In the genomic region with DNA sequence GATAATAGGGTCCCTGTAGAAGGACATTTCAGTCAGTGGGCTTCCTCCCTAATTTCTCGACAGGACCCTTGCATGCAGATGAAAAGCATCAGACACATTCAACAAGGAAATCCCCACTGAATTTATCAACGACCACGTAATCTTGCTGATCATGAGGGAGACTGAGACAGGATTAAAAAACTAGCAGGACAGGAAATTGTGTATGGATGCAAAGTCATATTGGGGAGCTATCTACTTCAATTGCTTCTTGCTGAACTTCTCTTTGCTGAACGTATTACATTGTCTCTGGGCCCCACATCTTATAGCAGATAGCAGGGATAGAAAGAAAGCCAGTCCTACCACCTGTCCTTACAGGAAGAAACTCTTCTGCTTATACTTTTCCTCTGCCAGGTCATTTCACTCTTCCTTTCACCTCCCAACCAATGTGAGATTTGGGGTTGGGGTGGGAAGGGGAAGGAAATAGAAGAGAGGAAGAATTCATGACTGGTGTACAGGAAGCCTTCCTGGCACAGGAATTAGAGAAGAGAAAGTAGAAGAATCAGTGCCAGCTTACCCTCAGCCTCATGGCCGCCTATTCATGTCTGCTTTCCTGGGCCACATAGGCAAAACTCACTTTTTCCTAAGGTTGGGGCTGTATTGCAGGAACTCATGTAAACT, we compare ENCODE assay signal across 11 cellular contexts.
DNase-seq lines count a peak whose midpoint lies in the region; ATAC-seq and TF ChIP-seq lines count a peak whose summit lies in the region.
"Had no signal": no experiment of that assay in that cellular context is flagged by ENCODE, and none has a peak within 500 bp of the region (broad histone marks: within the 10 kb centered on the region; RNA-seq: fewer than 3 reads in every experiment).

No MANE protein-coding gene starts in this region.

- no peaks in the 10 kb centered on the region for H3K9me2 ChIP-seq in PC-3 (replicated peaks; ENCODE audit: low read length)

- POLR2A ChIA-PET in PC-3 (lab: Charles Lee; ENCODE audit: unreplicated experiment) = interaction anchor here (0.7 to 0.8 kb wide), 2 partner anchors 9 to 332 kb away, joined by 5 to 9 read pairs; no protein-coding TSS in a partner anchor

- CTCF ChIA-PET in PC-3 (lab: Charles Lee) = interaction anchor here (0.6 kb wide), 1 partner anchor 328 kb away, joined by 3 read pairs; no protein-coding TSS in a partner anchor

- 42 to 51% methylated on average over 5 of the region's 5 CpGs for WGBS in thyroid gland, 2 donors

- no TSS peak for BruUV-seq in PC-3 (replicated peaks; lab: Mats Ljungman, UMichigan)

- H3K9me3 ChIP-seq in PC-3 (ENCODE audit: low read length) (no peaks in the 10 kb centered on the region), mucosa of descending colon (peaks cover 3% of the 10 kb centered on the region), thyroid gland (no peaks in the 10 kb centered on the region)

- no peaks in the 10 kb centered on the region for H3K36me3 ChIP-seq in PC-3 (ENCODE audit: low read depth, low read length)
- H3K36me3 ChIP-seq in mucosa of descending colon (ENCODE audit: low read depth) = no peaks in the 10 kb centered on the region
- no peaks in the 10 kb centered on the region for H3K36me3 ChIP-seq in thyroid gland

- peak overlapping the region; percentile 51 for H3K4me2 ChIP-seq in PC-3 (ENCODE audit: low read length)

- peaks cover 22% of the 10 kb centered on the region for H3K4me1 ChIP-seq in PC-3 (ENCODE audit: insufficient read depth, low read length)
- peaks cover 3% of the 10 kb centered on the region for H3K4me1 ChIP-seq in mucosa of descending colon (ENCODE audit: low read depth)
- H3K4me1 ChIP-seq in thyroid gland = peaks cover 25 to 29% of the 10 kb centered on the region in 2 donors

- H3F3A ChIP-seq in PC-3 (ENCODE audit: low read length, unreplicated experiment) = peaks cover 6% of the 10 kb centered on the region

- H3K9ac ChIP-seq in PC-3 (ENCODE audit: low read length) = no peak overlapping the region

- DNase-seq in PC-3 = no peak
- DNase-seq in dermis blood vessel endothelial cell = peak; percentile 33
- no peak for DNase-seq in mucosa of descending colon
- DNase-seq in thyroid gland = no peak
- DNase-seq in activated CD4-positive, alpha-beta T cell treated with anti-CD3 and anti-CD28 coated beads for 4 hours = no peak
- no peak for DNase-seq in NCI-H187 treated with DMSO at 0.1 percent for 48 hours (lab: John Stamatoyannopoulos, UW)
- no peak for DNase-seq in D341Med (ENCODE audit: low spot score)
- DNase-seq: activated CD4-positive, alpha-beta T cell treated with anti-CD3 and anti-CD28 coated beads, Interleukin-2, amount 10 ng/mL, durations not matched to agents 7 days and 5 days; GF-D8; NCI-H2081 treated with DMSO at 0.1 percent for 48 hours had no signal

- H2AFZ ChIP-seq in PC-3 (ENCODE audit: low read length) = peak overlapping the region; percentile 46; the same call in 1 of the 2 replicates

- H3K4me3 ChIP-seq in PC-3 (ENCODE audit: low read length) (no peak overlapping the region), mucosa of descending colon (no peak overlapping the region), thyroid gland (replicated peaks in 1 of 3) (no peak overlapping the region)

- H3K27me3 ChIP-seq in PC-3 (ENCODE audit: low read length) (no peaks in the 10 kb centered on the region), thyroid gland (no peaks in the 10 kb centered on the region)

- no peak for ATAC-seq in PC-3
- ATAC-seq in mucosa of descending colon = peak; percentile 21
- ATAC-seq in GM18873 (IDR thresholded peaks at IDR 0.05; ENCODE audit: low FRiP score, unreplicated experiment) = no peak

- H3K79me2 ChIP-seq in PC-3 (ENCODE audit: low read length) = no peaks in the 10 kb centered on the region

- TF ChIP-seq POLR2A in thyroid gland (IDR thresholded peaks at IDR 0.05) = no peak

- no peaks in the 10 kb centered on the region for H4K20me1 ChIP-seq in PC-3 (ENCODE audit: low read length)

- H3K27ac ChIP-seq in PC-3 (ENCODE audit: low read length) = peak overlapping the region; percentile 57
- H3K27ac ChIP-seq in thyroid gland = peak overlapping the region; percentile 82 to 85 (median 83)

- intact Hi-C loops in PC-3 (cut with micrococcal nuclease) (loop anchor here (1.0 to 2.0 kb wide), 2 partner anchors 11 to 19 kb away; no protein-coding TSS in a partner anchor), mucosa of descending colon (cut with DNase I, micrococcal nuclease) (no loop called here), thyroid gland (cut with DNase I) (no loop called here)

- TF ChIP-seq CTCF in PC-3 (conservative IDR thresholded peaks at IDR 0.05; ENCODE audit: low read depth, low read length) (no peak), mucosa of descending colon (IDR thresholded peaks at IDR 0.05) (no peak), thyroid gland (IDR thresholded peaks at IDR 0.05) (no peak)
